In the genomic region with DNA sequence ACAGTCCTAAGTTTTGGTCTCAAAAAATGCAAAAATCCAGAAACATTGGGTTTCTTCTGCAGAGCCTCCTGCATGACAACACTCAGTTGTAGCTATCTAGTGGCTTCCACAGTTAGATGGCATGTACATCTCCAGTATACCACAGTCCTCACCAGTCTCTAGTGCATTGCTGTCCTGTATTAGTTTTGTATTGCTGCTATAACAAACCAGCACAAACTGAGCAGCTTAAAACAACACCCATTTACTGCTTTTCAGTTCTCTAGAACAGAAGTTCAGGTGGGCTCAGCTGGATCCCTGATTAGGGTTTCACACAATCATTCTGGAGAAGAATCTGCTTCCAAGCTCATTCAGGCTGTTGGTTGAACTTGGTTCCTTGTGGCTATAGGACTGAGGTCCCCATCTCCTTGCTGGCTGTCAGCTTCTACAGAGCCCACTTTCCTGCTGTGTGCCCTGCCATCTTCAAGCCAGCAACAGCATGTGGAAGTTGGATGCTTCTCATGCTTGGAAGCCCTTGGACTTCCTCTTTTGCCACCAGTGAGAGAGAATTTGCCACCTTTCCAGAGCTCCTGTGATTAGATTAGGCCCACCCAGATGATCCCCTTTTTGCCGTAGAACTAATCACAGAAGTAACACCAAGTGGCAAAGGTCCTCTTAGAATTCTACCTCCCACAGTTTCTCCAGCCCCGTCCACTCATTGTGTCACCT, we compare ENCODE assay signal across 23 cellular contexts.
"Had no signal": no experiment of that assay in that cellular context is flagged by ENCODE, and none has a peak within 500 bp of the region (broad histone marks: within the 10 kb centered on the region; RNA-seq: fewer than 3 reads in every experiment).

No MANE protein-coding gene starts in this region.

- H3K9me3 ChIP-seq: gastroesophageal sphincter, spleen, thyroid gland, upper lobe of right lung had no signal

- H3K27me3 ChIP-seq: gastroesophageal sphincter, spleen, thyroid gland, upper lobe of right lung had no signal

- H3K4me3 ChIP-seq: gastroesophageal sphincter, spleen, thyroid gland, upper lobe of right lung had no signal

- H3K4me1 ChIP-seq: thyroid gland had no signal

- DNase-seq: activated CD4-positive, alpha-beta T cell treated with anti-CD3 and anti-CD28 coated beads for 36 hours; activated CD4-positive, alpha-beta T cell treated with anti-CD3 and anti-CD28 coated beads, Interleukin-2, amount 50 U/mL, for 4 hours; activated naive CD4-positive, alpha-beta T cell treated with anti-CD3 and anti-CD28 coated beads for 36 hours; activated T-cell treated with anti-CD3 and anti-CD28 coated beads, Interleukin-2, amount 50 U/mL, for 48 hours; amygdala; cerebellar nuclear complex; cortex of kidney; endodermal cell; head of caudate nucleus; hypothalamus; left cardiac atrium; retina; spleen; stimulated activated CD4-positive, alpha-beta T cell treated with anti-CD3 and anti-CD28 coated beads, Interleukin-4, amount 100 ng/mL, for 1 hour; stimulated activated naive CD4-positive, alpha-beta T cell treated with Interleukin-2 at 50 U/mL for 16 hours; T-helper 9 cell; thyroid gland; upper lobe of right lung had no signal

- H3K27ac ChIP-seq: epithelial cell of prostate, gastroesophageal sphincter, thyroid gland, upper lobe of right lung had no signal

- H3K9me3 Mint-ChIP-seq: activated naive CD4-positive, alpha-beta T cell treated with anti-CD3 and anti-CD28 coated beads for 36 hours had no signal

- H3K27ac Mint-ChIP-seq: activated CD4-positive, alpha-beta T cell treated with anti-CD3 and anti-CD28 coated beads for 36 hours; activated naive CD4-positive, alpha-beta T cell treated with anti-CD3 and anti-CD28 coated beads for 36 hours; endodermal cell; WTC11 had no signal

- H3K36me3 ChIP-seq: gastroesophageal sphincter, thyroid gland, upper lobe of right lung had no signal

- FAIRE-seq: bronchial epithelial cell, islet of Langerhans had no signal

- ATAC-seq: activated CD4-positive, alpha-beta T cell treated with anti-CD3 and anti-CD28 coated beads for 36 hours; gastroesophageal sphincter; left cardiac atrium; upper lobe of right lung; WTC11 had no signal

- H3K36me3 Mint-ChIP-seq: WTC11 had no signal

- H3K4me3 Mint-ChIP-seq: activated CD4-positive, alpha-beta T cell treated with anti-CD3 and anti-CD28 coated beads for 36 hours; activated naive CD4-positive, alpha-beta T cell treated with anti-CD3 and anti-CD28 coated beads for 36 hours; endodermal cell; WTC11 had no signal
